ENCODE assay signal across 14 cellular contexts in the genomic region with DNA sequence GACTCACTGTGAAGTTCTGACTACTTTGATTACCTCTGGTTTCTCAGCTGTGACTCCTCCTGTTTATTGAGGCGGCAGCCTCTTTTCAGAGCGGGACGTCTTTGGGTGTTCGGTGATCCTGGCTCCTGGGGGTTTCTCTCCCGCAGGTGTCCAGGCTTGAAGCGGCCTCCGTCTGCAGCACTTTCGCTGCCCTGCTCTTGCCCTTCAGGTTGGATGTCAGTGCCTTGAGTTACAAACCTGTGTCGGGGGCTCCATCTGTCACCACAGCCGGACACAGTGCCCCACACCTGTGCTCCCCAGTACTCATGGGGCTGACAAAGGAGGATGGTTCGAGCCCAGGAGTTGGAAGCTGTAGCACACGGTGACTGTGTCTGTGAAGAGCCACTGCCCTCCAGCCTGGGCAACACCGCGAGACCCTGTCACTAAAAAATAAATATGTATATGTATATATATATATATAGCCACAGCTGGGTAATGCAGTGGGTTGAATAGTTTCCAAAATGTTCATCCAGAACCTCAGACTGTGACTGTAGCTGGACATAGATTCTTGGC.
DNase-seq lines count a peak whose midpoint lies in the region; FAIRE-seq and TF ChIP-seq lines count a peak whose summit lies in the region.
"Had no signal": no experiment of that assay in that cellular context is flagged by ENCODE, and none has a peak within 500 bp of the region (broad histone marks: within the 10 kb centered on the region; RNA-seq: fewer than 3 reads in every experiment).

No MANE protein-coding gene starts in this region.

- no peaks in the 10 kb centered on the region for H3K36me3 ChIP-seq in Peyer's patch
- no peaks in the 10 kb centered on the region for H3K36me3 ChIP-seq in endodermal cell (ENCODE audit: control insufficient read depth, insufficient read depth, low read length)
- H3K36me3 ChIP-seq: adrenal gland had no signal

- H3K27ac ChIP-seq in Peyer's patch, result no peak overlapping the region
- H3K27ac ChIP-seq in endodermal cell (ENCODE audit: low read depth, low read length), result no peak overlapping the region
- H3K27ac ChIP-seq: adrenal gland had no signal

- H3K9ac ChIP-seq in endodermal cell (ENCODE audit: extremely low read depth, low read length, poor library complexity, severe bottlenecking), result no peak overlapping the region

- no peak for DNase-seq in activated T-cell treated with anti-CD3 and anti-CD28 coated beads, Interleukin-2, amount 50 U/mL, for 24 hours
- DNase-seq in activated T-cell treated with anti-CD3 and anti-CD28 coated beads for 4 hours (no peak), nephron progenitor cell (no peak), GM12891 (ENCODE audit: insufficient read length, low spot score) (no peak), Peyer's patch (no peak), endodermal cell (no peak)
- DNase-seq in Jurkat, Clone E6-1 (ENCODE audit: low read depth, low spot score), result no peak
- DNase-seq: cerebellar nuclear complex, NCI-H1694, small intestine had no signal

- H3K4me1 Mint-ChIP-seq in activated T-cell treated with anti-CD3 and anti-CD28 coated beads, Interleukin-2, amount 50 U/mL, for 24 hours (ENCODE audit: low read depth), result peaks cover 18% of the 10 kb centered on the region
- peaks cover 19% of the 10 kb centered on the region for H3K4me1 Mint-ChIP-seq in activated naive CD8-positive, alpha-beta T cell (ENCODE audit: low read depth)
- H3K4me1 Mint-ChIP-seq in nephron progenitor cell, result no peaks in the 10 kb centered on the region
- no peaks in the 10 kb centered on the region for H3K4me1 Mint-ChIP-seq in endodermal cell

- peak overlapping the region; percentile 75 for H3K4me3 Mint-ChIP-seq in activated T-cell treated with anti-CD3 and anti-CD28 coated beads, Interleukin-2, amount 50 U/mL, for 24 hours
- H3K4me3 Mint-ChIP-seq in activated naive CD8-positive, alpha-beta T cell, result peak overlapping the region; percentile 96
- H3K4me3 Mint-ChIP-seq in nephron progenitor cell (peak overlapping the region; percentile 78), endodermal cell (no peak overlapping the region)

- no peak for FAIRE-seq in GM12891 (lab: Jason Lieb, UNC)
- FAIRE-seq: H54, islet of Langerhans, small intestine had no signal

- H3K27ac Mint-ChIP-seq in activated T-cell treated with anti-CD3 and anti-CD28 coated beads, Interleukin-2, amount 50 U/mL, for 24 hours, result peak overlapping the region; percentile 85
- peak overlapping the region; percentile 90 for H3K27ac Mint-ChIP-seq in activated naive CD8-positive, alpha-beta T cell
- H3K27ac Mint-ChIP-seq in nephron progenitor cell, result no peak overlapping the region
- H3K27ac Mint-ChIP-seq in endodermal cell, result no peak overlapping the region

- no peaks in the 10 kb centered on the region for H3K9me3 Mint-ChIP-seq in activated T-cell treated with anti-CD3 and anti-CD28 coated beads, Interleukin-2, amount 50 U/mL, for 24 hours
- no peaks in the 10 kb centered on the region for H3K9me3 Mint-ChIP-seq in activated naive CD8-positive, alpha-beta T cell (ENCODE audit: low read depth)
- H3K9me3 Mint-ChIP-seq in nephron progenitor cell (no peaks in the 10 kb centered on the region), endodermal cell (no peaks in the 10 kb centered on the region)

- no peak for TF ChIP-seq POLR2A in GM12891 (IDR thresholded peaks at IDR 0.05; ENCODE audit: low read depth, low read length)
- TF ChIP-seq POLR2A in Peyer's patch (IDR thresholded peaks at IDR 0.05), result no peak

- 93 to 96% methylated on average over 8 to 11 of the region's 14 CpGs for WGBS in endodermal cell (ENCODE audit: insufficient coverage in 1 of 2, insufficient read length in 1 of 2), 2 experiments

- H3K27me3 ChIP-seq in Peyer's patch (no peaks in the 10 kb centered on the region), endodermal cell (ENCODE audit: control insufficient read depth, insufficient read depth, low read length, poor library complexity, severe bottlenecking) (peaks cover 37% of the 10 kb centered on the region)

- no peaks in the 10 kb centered on the region for H3K36me3 Mint-ChIP-seq in activated T-cell treated with anti-CD3 and anti-CD28 coated beads, Interleukin-2, amount 50 U/mL, for 24 hours (ENCODE audit: low read depth)
- H3K36me3 Mint-ChIP-seq in activated naive CD8-positive, alpha-beta T cell, result no peaks in the 10 kb centered on the region
- H3K36me3 Mint-ChIP-seq in nephron progenitor cell (ENCODE audit: low read depth) (no peaks in the 10 kb centered on the region), endodermal cell (ENCODE audit: low read depth) (no peaks in the 10 kb centered on the region)

- peak overlapping the region; percentile 68 for H3K4me3 ChIP-seq in Jurkat, Clone E6-1 (ENCODE audit: low read length)
- no peak overlapping the region for H3K4me3 ChIP-seq in Peyer's patch
- H3K4me3 ChIP-seq in endodermal cell (ENCODE audit: low read length), result no peak overlapping the region
- H3K4me3 ChIP-seq: adrenal gland had no signal

- H3K9me3 ChIP-seq in Peyer's patch (no peaks in the 10 kb centered on the region), endodermal cell (ENCODE audit: control insufficient read depth, low read length) (no peaks in the 10 kb centered on the region)
- H3K9me3 ChIP-seq: adrenal gland had no signal

- H3K4me1 ChIP-seq in Peyer's patch, result peaks cover 0 to 7% (median 0%) of the 10 kb centered on the region in 4 donors
- no peaks in the 10 kb centered on the region for H3K4me1 ChIP-seq in endodermal cell (ENCODE audit: control insufficient read depth, insufficient read depth, low read length)
- H3K4me1 ChIP-seq: adrenal gland had no signal

- TF ChIP-seq CTCF in nephron progenitor cell (IDR thresholded peaks at IDR 0.05) (no peak), Peyer's patch (IDR thresholded peaks at IDR 0.05) (no peak), endodermal cell (conservative IDR thresholded peaks at IDR 0.05) (no peak)

- H3K27me3 Mint-ChIP-seq in activated T-cell treated with anti-CD3 and anti-CD28 coated beads, Interleukin-2, amount 50 U/mL, for 24 hours, result peaks cover 30% of the 10 kb centered on the region
- peaks cover 4% of the 10 kb centered on the region for H3K27me3 Mint-ChIP-seq in activated naive CD8-positive, alpha-beta T cell
- H3K27me3 Mint-ChIP-seq in nephron progenitor cell (ENCODE audit: low read depth, poor library complexity) (peaks cover 97% of the 10 kb centered on the region), endodermal cell (ENCODE audit: insufficient read depth) (peaks cover 26% of the 10 kb centered on the region)

TF ChIP-seq in GM12891, 5 proteins besides CTCF, POLR2A, EP300 and RAD21:
- no peak for TF ChIP-seq PAX5 (IDR thresholded peaks at IDR 0.05; ENCODE audit: insufficient read depth, low read length, severe bottlenecking)
- TF ChIP-seq POLR2AphosphoS5 (IDR thresholded peaks at IDR 0.05; ENCODE audit: low read depth, low read length), result no peak
- TF ChIP-seq POU2F2 (IDR thresholded peaks at IDR 0.05; ENCODE audit: low read depth, low read length), result no peak
- no peak for TF ChIP-seq TAF1 (IDR thresholded peaks at IDR 0.05; ENCODE audit: low read depth, low read length)
- no peak for TF ChIP-seq SPI1 (IDR thresholded peaks at IDR 0.05; ENCODE audit: low read depth, low read length)

Comparison
In these comparisons a context has a peak if more than half of its experiments do, and no peak if none do; other contexts are left out.
1. H3K27ac Mint-ChIP-seq: peak in activated T-cell treated with anti-CD3 and anti-CD28 coated beads, Interleukin-2, amount 50 U/mL, for 24 hours (single experiment) and activated naive CD8-positive, alpha-beta T cell (single experiment); none in nephron progenitor cell (single experiment) and endodermal cell (single experiment).